8 cellular contexts compared by ENCODE assay signal in the genomic region with DNA sequence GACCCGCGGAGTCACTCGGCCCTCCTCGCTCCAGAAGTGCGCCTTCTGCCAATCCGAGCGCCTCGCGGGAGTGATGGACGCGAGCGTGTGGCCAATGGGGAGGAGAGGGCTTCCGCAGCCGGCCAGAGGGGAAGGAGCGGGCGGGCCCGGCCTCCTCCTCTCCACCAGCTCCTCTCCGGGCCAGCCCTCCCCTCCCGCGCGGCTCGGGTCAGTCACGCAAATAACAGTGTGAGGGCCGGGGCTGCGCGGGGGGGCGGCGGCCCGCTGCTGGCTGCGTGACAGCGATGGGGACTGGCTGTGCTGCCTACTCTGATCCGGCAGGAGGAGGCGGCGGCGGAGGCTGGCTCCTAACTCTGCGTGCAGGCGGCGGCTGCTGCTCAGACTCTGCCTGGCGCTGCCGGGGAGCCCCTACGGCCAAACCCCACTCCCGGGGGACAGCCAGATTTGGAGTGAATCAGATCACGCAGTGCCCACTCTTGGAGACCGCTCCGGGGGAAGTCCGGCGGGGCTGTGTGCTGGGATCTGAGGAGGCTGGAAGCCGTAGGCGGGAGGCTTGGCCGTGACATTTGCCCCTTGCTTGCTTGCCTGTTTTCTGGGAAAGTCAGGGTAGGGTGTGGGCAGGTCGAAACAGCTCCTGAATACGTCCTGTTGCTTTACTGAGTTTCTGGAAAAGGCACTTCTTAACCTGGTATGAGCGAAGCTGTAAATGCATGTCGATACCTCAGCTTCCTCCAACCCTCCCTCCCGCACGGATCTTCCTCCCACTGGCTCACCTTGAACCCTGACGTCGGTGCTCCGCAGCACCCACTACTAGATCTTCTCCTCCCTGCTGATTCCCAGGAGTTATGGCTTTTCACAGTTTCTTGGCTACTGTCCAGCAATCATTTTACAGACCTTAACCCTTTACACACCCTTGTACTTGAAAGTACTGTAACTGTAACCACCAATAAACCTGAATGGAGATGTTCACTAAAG.
DNase-seq lines count a peak whose midpoint lies in the region; ATAC-seq and TF ChIP-seq lines count a peak whose summit lies in the region.

No MANE protein-coding gene starts in this region.

- intact Hi-C loops in activated CD8-positive, alpha-beta T cell treated with anti-CD3 and anti-CD28 coated beads for 36 hours (cut with micrococcal nuclease): loop anchor here (5.0 kb wide), 2 partner anchors 81 to 99 kb away; a partner anchor contains a TSS

- peak; percentile 39 for TF ChIP-seq CTCF in activated CD8-positive, alpha-beta T cell treated with anti-CD3 and anti-CD28 coated beads for 36 hours (IDR thresholded peaks at IDR 0.05)

- H3K9me3 Mint-ChIP-seq in activated CD8-positive, alpha-beta T cell treated with anti-CD3 and anti-CD28 coated beads for 36 hours: peaks cover 3% of the 10 kb centered on the region
- peaks cover 0 to 3% (median 0%) of the 10 kb centered on the region in 9 donors for H3K9me3 Mint-ChIP-seq in naive thymus-derived CD8-positive, alpha-beta T cell

- CTCF ChIA-PET in activated CD8-positive, alpha-beta T cell treated with anti-CD3 and anti-CD28 coated beads for 36 hours (lab: Charles Lee): interaction anchor here (0.6 to 5.0 kb wide), 32 partner anchors 8 to 228 kb away, joined by 3 to 35 read pairs (median 4); a partner anchor contains a TSS

- DNase-seq in COLO668 (lab: John Stamatoyannopoulos, UW; ENCODE audit: unreplicated experiment) (peak; percentile 44), NCI-H2227 (lab: John Stamatoyannopoulos, UW; ENCODE audit: unreplicated experiment) (peak; percentile 100), fibroblast of peridontal ligament (ENCODE audit: extremely low read depth) (peak; percentile 98), UCSD-AML1 (lab: John Stamatoyannopoulos, UW; ENCODE audit: unreplicated experiment) (no peak)
- peak; percentile 60 for DNase-seq in activated CD8-positive, alpha-beta T cell treated with anti-CD3 and anti-CD28 coated beads for 36 hours
- peak in 3 of 10 donors; percentile 8 to 36 (median 21) for DNase-seq in naive thymus-derived CD8-positive, alpha-beta T cell

- peak; percentile 85 for ATAC-seq in GM18873 (IDR thresholded peaks at IDR 0.05; ENCODE audit: low FRiP score, unreplicated experiment)
- ATAC-seq in HG03045 (IDR thresholded peaks at IDR 0.05; ENCODE audit: unreplicated experiment): peak; percentile 90
- ATAC-seq in activated CD8-positive, alpha-beta T cell treated with anti-CD3 and anti-CD28 coated beads for 36 hours: no peak
- peak; percentile 54 to 78 for ATAC-seq in naive thymus-derived CD8-positive, alpha-beta T cell

- POLR2A ChIA-PET in activated CD8-positive, alpha-beta T cell treated with anti-CD3 and anti-CD28 coated beads for 36 hours (lab: Charles Lee): interaction anchor here (0.5 to 6.6 kb wide), 15 partner anchors 10 to 227 kb away, joined by 3 to 44 read pairs (median 3); a partner anchor contains a TSS
- POLR2A ChIA-PET in naive thymus-derived CD8-positive, alpha-beta T cell (lab: Charles Lee): interaction anchor here (0.8 to 7.0 kb wide), 32 partner anchors 8 to 228 kb away, joined by 3 to 277 read pairs (median 8); a partner anchor contains a TSS

- peak overlapping the region; percentile 93 for H3K4me3 Mint-ChIP-seq in activated CD8-positive, alpha-beta T cell treated with anti-CD3 and anti-CD28 coated beads for 36 hours
- H3K4me3 Mint-ChIP-seq in naive thymus-derived CD8-positive, alpha-beta T cell: peak overlapping the region; percentile 88 to 100 (median 98)

- peak overlapping the region; percentile 97 for H3K27ac Mint-ChIP-seq in activated CD8-positive, alpha-beta T cell treated with anti-CD3 and anti-CD28 coated beads for 36 hours
- H3K27ac Mint-ChIP-seq in naive thymus-derived CD8-positive, alpha-beta T cell: peak overlapping the region; percentile 93 to 99 (median 98)

- H3K4me1 Mint-ChIP-seq in activated CD8-positive, alpha-beta T cell treated with anti-CD3 and anti-CD28 coated beads for 36 hours (ENCODE audit: low read depth): peaks cover 28% of the 10 kb centered on the region
- peaks cover 11 to 29% (median 25%) of the 10 kb centered on the region in 4 donors for H3K4me1 Mint-ChIP-seq in naive thymus-derived CD8-positive, alpha-beta T cell

- H3K36me3 Mint-ChIP-seq in activated CD8-positive, alpha-beta T cell treated with anti-CD3 and anti-CD28 coated beads for 36 hours (ENCODE audit: low read depth): peaks cover 3% of the 10 kb centered on the region
- H3K36me3 Mint-ChIP-seq in naive thymus-derived CD8-positive, alpha-beta T cell: no peaks in the 10 kb centered on the region

- no peaks in the 10 kb centered on the region for H3K27me3 Mint-ChIP-seq in activated CD8-positive, alpha-beta T cell treated with anti-CD3 and anti-CD28 coated beads for 36 hours
- no peaks in the 10 kb centered on the region for H3K27me3 Mint-ChIP-seq in naive thymus-derived CD8-positive, alpha-beta T cell
